Comparison of ENCODE assay signal across 1 cellular context in genomic region chr5:83474170-83474796, GRCh38.
A peak's percentile ranks its signal among the peaks of the same experiment; 100 is the strongest.
TF ChIP-seq lines count a peak whose summit lies in the region.

No MANE protein-coding gene starts in this region.

TF ChIP-seq in K562, 482 proteins besides CTCF, POLR2A, EP300 and RAD21 (continued from another document and continues in another):
- TF ChIP-seq E2F4 (CRISPR knock-in tag; IDR thresholded peaks at IDR 0.05; ENCODE audit: low read depth), result no peak
- no peak for TF ChIP-seq SRSF9 (IDR thresholded peaks at IDR 0.05; ENCODE audit: borderline replicate concordance, low read depth, low read length)
- TF ChIP-seq MXD1 (CRISPR knock-in tag; IDR thresholded peaks at IDR 0.05; ENCODE audit: borderline replicate concordance, poor library complexity, severe bottlenecking), result no peak
- TF ChIP-seq CHD2 (IDR thresholded peaks at IDR 0.05; ENCODE audit: low read depth, low read length), result no peak
- no peak for TF ChIP-seq RUNX1 (IDR thresholded peaks at IDR 0.05; ENCODE audit: low read depth)
- no peak for TF ChIP-seq ZNF778 (CRISPR knock-in tag; IDR thresholded peaks at IDR 0.05)
- 0 out of 2 replicates have a peak, but pooled peaks have one; percentile 20 for TF ChIP-seq MTA2 (IDR thresholded peaks at IDR 0.05; ENCODE audit: low read depth)
- TF ChIP-seq ETV1 (tag; conservative IDR thresholded peaks at IDR 0.05; ENCODE audit: low read depth), result peak; percentile 35; the same call in 1 of the 2 replicates
- no peak for TF ChIP-seq ZNF175 (CRISPR knock-in tag; IDR thresholded peaks at IDR 0.05; ENCODE audit: low read depth)
- TF ChIP-seq HDAC6 (IDR thresholded peaks at IDR 0.05; ENCODE audit: low read depth, low read length), result no peak
- no peak for TF ChIP-seq NUFIP1 (IDR thresholded peaks at IDR 0.05; ENCODE audit: partially characterized antibody)
- no peak for TF ChIP-seq CBX2 (IDR thresholded peaks at IDR 0.05; ENCODE audit: insufficient read depth, low read length, poor library complexity, severe bottlenecking)
- no peak for TF ChIP-seq C11orf30 (IDR thresholded peaks at IDR 0.05; ENCODE audit: low read depth)
- TF ChIP-seq SNRNP70 (optimal IDR thresholded peaks at IDR 0.05; ENCODE audit: low read depth, low read length), result no peak
- no peak for TF ChIP-seq EHMT2 (IDR thresholded peaks at IDR 0.05)
- no peak for TF ChIP-seq SFPQ (IDR thresholded peaks at IDR 0.05; ENCODE audit: low read depth, low read length)
- TF ChIP-seq SMAD3 (CRISPR knock-in tag; conservative IDR thresholded peaks at IDR 0.05), result no peak
- TF ChIP-seq ZNF3 (CRISPR knock-in tag; IDR thresholded peaks at IDR 0.05), result no peak
- TF ChIP-seq ZNF780A (CRISPR knock-in tag; IDR thresholded peaks at IDR 0.05), result no peak
- peak; percentile 3 to 32; a peak in 3 of 4 replicates for TF ChIP-seq MNT (conservative IDR thresholded peaks at IDR 0.05)
- no peak for TF ChIP-seq THRAP3 (IDR thresholded peaks at IDR 0.05; ENCODE audit: borderline replicate concordance)
- TF ChIP-seq SMAD4 (CRISPR knock-in tag; conservative IDR thresholded peaks at IDR 0.05), result peak; percentile 59
- no peak for TF ChIP-seq ERF (CRISPR knock-in tag; IDR thresholded peaks at IDR 0.05)
- no peak for TF ChIP-seq SETDB1 (IDR thresholded peaks at IDR 0.05; ENCODE audit: low read length)
- no peak for TF ChIP-seq DDX20 (tag; IDR thresholded peaks at IDR 0.05; ENCODE audit: low read depth)
- TF ChIP-seq MAFG (tag; conservative IDR thresholded peaks at IDR 0.05), result no peak
- no peak for TF ChIP-seq ZBTB43 (CRISPR knock-in tag; IDR thresholded peaks at IDR 0.05)
- no peak for TF ChIP-seq MIER1 (IDR thresholded peaks at IDR 0.05; ENCODE audit: low read depth)
- TF ChIP-seq ZNF444 (CRISPR knock-in tag; IDR thresholded peaks at IDR 0.05), result no peak
- no peak for TF ChIP-seq TBL1XR1 (IDR thresholded peaks at IDR 0.05; ENCODE audit: low read length in 2 of 2)
- no peak for TF ChIP-seq ZNF740 (CRISPR knock-in tag; IDR thresholded peaks at IDR 0.05)
- no peak for TF ChIP-seq ZNF740 (tag; IDR thresholded peaks at IDR 0.05)
- TF ChIP-seq ZNF140 (CRISPR knock-in tag; IDR thresholded peaks at IDR 0.05), result no peak
- TF ChIP-seq HOXB6 (CRISPR knock-in tag; IDR thresholded peaks at IDR 0.05; ENCODE audit: borderline replicate concordance), result no peak
- TF ChIP-seq NCOR1 (IDR thresholded peaks at IDR 0.05), result no peak
- no peak for TF ChIP-seq NFXL1 (CRISPR knock-in tag; IDR thresholded peaks at IDR 0.05)
- TF ChIP-seq NCOA4 (IDR thresholded peaks at IDR 0.05; ENCODE audit: partially characterized antibody), result no peak
- no peak for TF ChIP-seq NFATC3 (IDR thresholded peaks at IDR 0.05)
- TF ChIP-seq POLR2G (IDR thresholded peaks at IDR 0.05; ENCODE audit: low read depth, low read length), result peak; percentile 76
- peak; percentile 90 for TF ChIP-seq ZNF512 (tag; IDR thresholded peaks at IDR 0.05)
- no peak for TF ChIP-seq TARDBP (IDR thresholded peaks at IDR 0.05)
- no peak for TF ChIP-seq COPS2 (conservative IDR thresholded peaks at IDR 0.05)
- no peak for TF ChIP-seq JUNB (CRISPR knock-in tag; conservative IDR thresholded peaks at IDR 0.05)
- TF ChIP-seq SLC30A9 (CRISPR knock-in tag; IDR thresholded peaks at IDR 0.05), result no peak
- no peak for TF ChIP-seq TEAD4 (IDR thresholded peaks at IDR 0.05; ENCODE audit: low read length)
- no peak for TF ChIP-seq TEAD4 (CRISPR knock-in tag; IDR thresholded peaks at IDR 0.05; ENCODE audit: borderline replicate concordance)
- no peak for TF ChIP-seq MYNN (IDR thresholded peaks at IDR 0.05)
- no peak for TF ChIP-seq MYNN (CRISPR knock-in tag; IDR thresholded peaks at IDR 0.05)
- TF ChIP-seq ZBTB17 (CRISPR knock-in tag; IDR thresholded peaks at IDR 0.05), result no peak
- no peak for TF ChIP-seq ZNF224 (CRISPR knock-in tag; IDR thresholded peaks at IDR 0.05)
- TF ChIP-seq MECOM (CRISPR knock-in tag; IDR thresholded peaks at IDR 0.05), result no peak
- 0 out of 2 replicates have a peak, but pooled peaks have one; percentile 10 for TF ChIP-seq ATF7 (IDR thresholded peaks at IDR 0.05)
- no peak for TF ChIP-seq DEAF1 (CRISPR knock-in tag; IDR thresholded peaks at IDR 0.05)
- TF ChIP-seq MCM7 (IDR thresholded peaks at IDR 0.05), result no peak
- TF ChIP-seq NRF1 (conservative IDR thresholded peaks at IDR 0.05 in 1 of 2, IDR thresholded peaks at IDR 0.05 in 1 of 2), result peak; percentile 78 to 81
- TF ChIP-seq ZNF354B (CRISPR knock-in tag; IDR thresholded peaks at IDR 0.05), result no peak
- TF ChIP-seq ETS2 (tag; IDR thresholded peaks at IDR 0.05; ENCODE audit: borderline replicate concordance, poor library complexity, severe bottlenecking), result no peak
- TF ChIP-seq SRSF7 (optimal IDR thresholded peaks at IDR 0.05; ENCODE audit: low read depth, low read length), result no peak
- TF ChIP-seq NR4A1 (CRISPR knock-in tag; IDR thresholded peaks at IDR 0.05), result no peak
- no peak for TF ChIP-seq NR4A1 (tag; IDR thresholded peaks at IDR 0.05)
- no peak for TF ChIP-seq SAP30 (IDR thresholded peaks at IDR 0.05; ENCODE audit: borderline replicate concordance, insufficient read depth, low read depth, low read length, poor library complexity, severe bottlenecking)
- TF ChIP-seq ZNF384 (IDR thresholded peaks at IDR 0.05; ENCODE audit: low read depth, low read length), result no peak
- TF ChIP-seq MLX (CRISPR knock-in tag; conservative IDR thresholded peaks at IDR 0.05), result no peak
- TF ChIP-seq GATA2 (CRISPR knock-in tag; IDR thresholded peaks at IDR 0.05), result no peak
- no peak for TF ChIP-seq ZNF695 (CRISPR knock-in tag; IDR thresholded peaks at IDR 0.05)
- no peak for TF ChIP-seq ZNF277 (CRISPR knock-in tag; IDR thresholded peaks at IDR 0.05; ENCODE audit: borderline replicate concordance)
- no peak for TF ChIP-seq GATAD2A (IDR thresholded peaks at IDR 0.05)
- TF ChIP-seq BRD4 (IDR thresholded peaks at IDR 0.05), result no peak
- TF ChIP-seq SP2 (IDR thresholded peaks at IDR 0.05; ENCODE audit: extremely low read depth, low read depth, low read length, poor library complexity, severe bottlenecking), result no peak
- no peak for TF ChIP-seq CHD1 (IDR thresholded peaks at IDR 0.05; ENCODE audit: low read length)
- TF ChIP-seq SNIP1 (IDR thresholded peaks at IDR 0.05; ENCODE audit: low read depth), result no peak
- no peak for TF ChIP-seq CCAR2 (IDR thresholded peaks at IDR 0.05; ENCODE audit: low read depth, low read length)
- TF ChIP-seq NBN (IDR thresholded peaks at IDR 0.05; ENCODE audit: low read depth), result no peak
- peak; percentile 60 for TF ChIP-seq ZNF511 (CRISPR knock-in tag; IDR thresholded peaks at IDR 0.05)
- no peak for TF ChIP-seq TCF7 (IDR thresholded peaks at IDR 0.05; ENCODE audit: borderline replicate concordance)
